13 cellular contexts compared by ENCODE assay signal in the genomic region with DNA sequence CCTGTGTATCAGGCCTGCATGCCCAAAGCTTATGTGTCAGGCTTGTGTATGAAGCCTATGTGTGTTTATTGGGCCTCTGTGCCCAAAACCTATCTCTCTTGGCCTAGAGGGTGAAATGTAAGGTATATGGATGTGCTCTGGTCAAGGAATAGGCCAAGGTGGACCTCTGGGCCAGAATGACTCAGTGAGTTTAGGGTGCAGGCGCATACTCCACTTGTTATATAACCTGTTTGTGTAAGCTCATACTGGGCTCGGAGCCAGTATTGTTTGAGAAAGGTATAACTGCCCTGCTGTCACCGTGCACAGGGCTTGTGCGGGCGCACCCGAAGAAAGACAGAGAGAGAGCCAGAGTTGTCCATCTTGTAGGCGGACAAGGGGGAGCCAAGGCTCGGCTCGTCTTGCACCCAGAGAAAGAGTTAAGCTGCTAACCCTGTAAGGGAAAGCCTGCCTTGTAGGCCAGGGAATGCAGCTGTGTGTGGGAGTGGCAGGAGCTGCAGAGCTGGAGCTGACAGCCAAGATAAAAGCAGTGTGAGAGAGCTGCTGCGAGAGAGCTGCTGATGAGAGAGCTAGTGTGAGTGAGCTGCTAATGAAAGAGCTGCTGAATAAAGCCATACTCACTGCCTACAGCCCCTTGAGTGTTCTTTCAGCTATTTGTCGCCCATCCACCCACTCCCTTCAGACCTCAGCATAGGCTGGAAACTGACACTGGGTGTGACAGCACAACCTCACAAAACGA. TPM values are rescaled to one million over a fixed set of nuclear protein-coding genes. Genes with fewer than 3 reads are reported as not detected.
A peak's percentile ranks its signal among the peaks of the same experiment; 100 is the strongest.
DNase-seq lines count a peak whose midpoint lies in the region; ATAC-seq and TF ChIP-seq lines count a peak whose summit lies in the region.
"Had no signal": no experiment of that assay in that cellular context is flagged by ENCODE, and none has a peak within 500 bp of the region (broad histone marks: within the 10 kb centered on the region; RNA-seq: fewer than 3 reads in every experiment).

No MANE protein-coding gene starts in this region.

- DNase-seq in T-helper 1 cell (no peak), cardiac fibroblast (ENCODE audit: low read depth in 2 of 2) (peak; percentile 66 to 87), superior temporal gyrus (ENCODE audit: extremely low spot score) (peak; percentile 78), NCI-H446 treated with DMSO at 0.1 percent for 48 hours (lab: John Stamatoyannopoulos, UW) (no peak)
- DNase-seq in CD8-positive, alpha-beta T cell: no peak
- DNase-seq: activated CD4-positive, alpha-beta T cell treated with anti-CD3 and anti-CD28 coated beads, Interleukin-2, amount 50 U/mL, for 4 hours; adrenal gland; NCI-H187; stimulated activated CD4-positive, alpha-beta T cell treated with anti-CD3 and anti-CD28 coated beads, Interleukin-2, amount 100 ng/mL, for 24 hours had no signal

- H3K9me3 Mint-ChIP-seq in T-helper 1 cell treated with Interleukin-12 subunit alpha and Interleukin-12 subunit beta and Interleukin-4 antibody, amounts not matched to agents 30 μg/mL and 1 μg/mL, for 36 hours: no peaks in the 10 kb centered on the region
- H3K9me3 Mint-ChIP-seq in CD8-positive, alpha-beta T cell: no peaks in the 10 kb centered on the region

- no peak for ATAC-seq in CD8-positive, alpha-beta T cell
- ATAC-seq in HG02642 (IDR thresholded peaks at IDR 0.05; ENCODE audit: poor library complexity, unreplicated experiment): no peak

- no peak overlapping the region for H3K4me3 ChIP-seq in cardiac fibroblast (replicated peaks in 1 of 2; ENCODE audit: low read depth in 2 of 2, low read length in 2 of 2)
- H3K4me3 ChIP-seq in CD8-positive, alpha-beta T cell (ENCODE audit: low read depth, low read length): no peak overlapping the region
- H3K4me3 ChIP-seq: adrenal gland had no signal

- POLR2A ChIA-PET in CD8-positive, alpha-beta T cell (lab: Charles Lee): no interaction called here

- H3K4me1 Mint-ChIP-seq in T-helper 1 cell treated with Interleukin-12 subunit alpha and Interleukin-12 subunit beta and Interleukin-4 antibody, amounts not matched to agents 30 μg/mL and 1 μg/mL, for 36 hours (ENCODE audit: low read depth): peaks cover 16% of the 10 kb centered on the region
- H3K4me1 Mint-ChIP-seq in CD8-positive, alpha-beta T cell (ENCODE audit: low read depth): no peaks in the 10 kb centered on the region

- no peak for TF ChIP-seq CTCF in cardiac fibroblast (IDR thresholded peaks at IDR 0.05; ENCODE audit: low read depth, low read length)
- no peak for TF ChIP-seq CTCF in CD8-positive, alpha-beta T cell (IDR thresholded peaks at IDR 0.05)

- H3K36me3 Mint-ChIP-seq in T-helper 1 cell treated with Interleukin-12 subunit alpha and Interleukin-12 subunit beta and Interleukin-4 antibody, amounts not matched to agents 30 μg/mL and 1 μg/mL, for 36 hours (ENCODE audit: low read depth): peaks cover 1% of the 10 kb centered on the region
- H3K36me3 Mint-ChIP-seq in CD8-positive, alpha-beta T cell: no peaks in the 10 kb centered on the region

- CTCF ChIA-PET in CD8-positive, alpha-beta T cell (lab: Charles Lee): interaction anchor here (1.2 kb wide), 1 partner anchor 11 kb away, joined by 3 read pairs; no protein-coding TSS in a partner anchor

- H3K4me3 Mint-ChIP-seq in T-helper 1 cell treated with Interleukin-12 subunit alpha and Interleukin-12 subunit beta and Interleukin-4 antibody, amounts not matched to agents 30 μg/mL and 1 μg/mL, for 36 hours: no peak overlapping the region
- no peak overlapping the region for H3K4me3 Mint-ChIP-seq in CD8-positive, alpha-beta T cell

- peak overlapping the region; percentile 74 for H3K27ac Mint-ChIP-seq in T-helper 1 cell treated with Interleukin-12 subunit alpha and Interleukin-12 subunit beta and Interleukin-4 antibody, amounts not matched to agents 30 μg/mL and 1 μg/mL, for 36 hours
- no peak overlapping the region for H3K27ac Mint-ChIP-seq in CD8-positive, alpha-beta T cell

- H3K27me3 ChIP-seq in layer of hippocampus (ENCODE audit: control insufficient read depth, insufficient read depth, low read length): no peaks in the 10 kb centered on the region
- no peaks in the 10 kb centered on the region for H3K27me3 ChIP-seq in CD8-positive, alpha-beta T cell (ENCODE audit: insufficient read depth, low read length)
- H3K27me3 ChIP-seq: adrenal gland had no signal

- no peaks in the 10 kb centered on the region for H3K27me3 Mint-ChIP-seq in T-helper 1 cell treated with Interleukin-12 subunit alpha and Interleukin-12 subunit beta and Interleukin-4 antibody, amounts not matched to agents 30 μg/mL and 1 μg/mL, for 36 hours (ENCODE audit: low read depth)
- no peaks in the 10 kb centered on the region for H3K27me3 Mint-ChIP-seq in CD8-positive, alpha-beta T cell (ENCODE audit: low read depth)

- peak overlapping the region; percentile 30 for H3K27ac ChIP-seq in layer of hippocampus (ENCODE audit: low read depth, low read length)
- no peak overlapping the region for H3K27ac ChIP-seq in CD8-positive, alpha-beta T cell (ENCODE audit: low read depth, low read length)
- H3K27ac ChIP-seq: 22Rv1, adrenal gland had no signal

- H3K36me3 ChIP-seq in CD8-positive, alpha-beta T cell (ENCODE audit: insufficient read depth, low read length): no peaks in the 10 kb centered on the region
- H3K36me3 ChIP-seq: adrenal gland had no signal

- H3K9me3 ChIP-seq in CD8-positive, alpha-beta T cell (ENCODE audit: low read length): no peaks in the 10 kb centered on the region
- H3K9me3 ChIP-seq: adrenal gland had no signal

- H3K4me1 ChIP-seq in CD8-positive, alpha-beta T cell (ENCODE audit: insufficient read depth, low read length): no peaks in the 10 kb centered on the region
- H3K4me1 ChIP-seq: adrenal gland had no signal

- intact Hi-C loops in CD8-positive, alpha-beta T cell (cut with DNase I, micrococcal nuclease): no loop called here

RNA-seq across cellular contexts. Expression of gene N4BP2L1, which starts 43.4 kb away (rescaled TPM):
- 10 to 100 TPM; 53.2 to 54.1 TPM for total RNA-seq in CD8-positive, alpha-beta T cell

Comparison
In these comparisons a context has a peak if more than half of its experiments do, and no peak if none do; other contexts are left out.
1. DNase-seq: peak in cardiac fibroblast (2 of 2) and superior temporal gyrus (single experiment); none in T-helper 1 cell (0 of 5), NCI-H446 treated with DMSO at 0.1 percent for 48 hours (single experiment) and CD8-positive, alpha-beta T cell (0 of 7).